In genomic region chr14:90827919-90828610, GRCh38 we compare ENCODE assay signal across 8 cellular contexts. TPM values are rescaled to one million over a fixed set of nuclear protein-coding genes. Genes with fewer than 3 reads are reported as not detected.
A peak's percentile ranks its signal among the peaks of the same experiment; 100 is the strongest.
DNase-seq lines count a peak whose midpoint lies in the region; ATAC-seq and TF ChIP-seq lines count a peak whose summit lies in the region.

No MANE protein-coding gene starts in this region.

- H3K27me3 ChIP-seq in HUES64 (ENCODE audit: insufficient read depth, low read length) = peaks cover 37% of the 10 kb centered on the region
- H3K27me3 ChIP-seq in OCI-LY3 (ENCODE audit: low read depth, low read length) = no peaks in the 10 kb centered on the region
- no peaks in the 10 kb centered on the region for H3K27me3 ChIP-seq in mucosa of stomach (ENCODE audit: control insufficient read depth, insufficient read depth, low read length)

- H3K79me2 ChIP-seq in OCI-LY3 (ENCODE audit: low read length) = no peaks in the 10 kb centered on the region

- ATAC-seq in GM21528 (IDR thresholded peaks at IDR 0.05; ENCODE audit: low FRiP score, unreplicated experiment) (peak; percentile 97), esophagus mucosa (peak; percentile 97)

- TF ChIP-seq CTCF in Calu3 (IDR thresholded peaks at IDR 0.05; ENCODE audit: unreplicated experiment) (no peak), OCI-LY3 (IDR thresholded peaks at IDR 0.05; ENCODE audit: low read depth, low read length) (no peak)

- DNase-seq in Calu3 = peak; percentile 96
- peak; percentile 92 to 95 for DNase-seq in activated T-cell treated with anti-CD3 and anti-CD28 coated beads, Interleukin-2, amount 50 U/mL, for 48 hours
- DNase-seq in stimulated activated CD8-positive, alpha-beta memory T cell treated with anti-CD3 and anti-CD28 coated beads, Interleukin-4, amount 100 ng/mL, for 4 hours (ENCODE audit: low read depth in 2 of 2, low spot score in 1 of 2) = peak; percentile 73 to 83

- H3K27ac Mint-ChIP-seq in Calu3 (ENCODE audit: unreplicated experiment) = no peak overlapping the region

- H3K4me3 ChIP-seq in HUES64 (ENCODE audit: low read length) = peak overlapping the region; percentile 42
- H3K4me3 ChIP-seq in OCI-LY3 (ENCODE audit: low read length) = peak overlapping the region; percentile 80
- no peak overlapping the region for H3K4me3 ChIP-seq in mucosa of stomach (ENCODE audit: low read length)

- WGBS in HUES64 = 6% methylated on average over 42 of the region's 42 CpGs

- peak overlapping the region; percentile 67 for H3K4me3 Mint-ChIP-seq in Calu3 (ENCODE audit: low read depth, unreplicated experiment)

- intact Hi-C loops in Calu3 (cut with micrococcal nuclease; ENCODE audit: unreplicated experiment) = no loop called here

- peak overlapping the region; percentile 96 for H2AFZ ChIP-seq in OCI-LY3 (ENCODE audit: low read depth, low read length)

- H4K20me1 ChIP-seq in OCI-LY3 (ENCODE audit: insufficient read depth, low read length) = no peaks in the 10 kb centered on the region

- no peaks in the 10 kb centered on the region for H3K4me1 ChIP-seq in HUES64 (ENCODE audit: insufficient read depth, low read length)
- H3K4me1 ChIP-seq in OCI-LY3 (ENCODE audit: low read length) = peaks cover 9% of the 10 kb centered on the region
- H3K4me1 ChIP-seq in mucosa of stomach (ENCODE audit: control insufficient read depth, insufficient read depth, low read length) = peaks cover 9% of the 10 kb centered on the region

- no TSS peak for BruUV-seq in Calu3 (replicated peaks; lab: Mats Ljungman, UMichigan)

- H3K27ac ChIP-seq in HUES64 (ENCODE audit: low read depth, low read length) (no peak overlapping the region), OCI-LY3 (ENCODE audit: low read length) (no peak overlapping the region)

- H3K4me1 Mint-ChIP-seq in Calu3 (ENCODE audit: low read depth, unreplicated experiment) = peaks cover 9% of the 10 kb centered on the region

- peaks cover 12% of the 10 kb centered on the region for H3K36me3 Mint-ChIP-seq in Calu3 (ENCODE audit: insufficient read depth, unreplicated experiment)

- H3K36me3 ChIP-seq in HUES64 (ENCODE audit: insufficient read depth, low read length) (no peaks in the 10 kb centered on the region), OCI-LY3 (replicated peaks; ENCODE audit: low read depth, low read length) (no peaks in the 10 kb centered on the region), mucosa of stomach (ENCODE audit: control insufficient read depth, insufficient read depth, low read length) (no peaks in the 10 kb centered on the region)

- peak overlapping the region; percentile 91 for H3K4me2 ChIP-seq in OCI-LY3 (ENCODE audit: low read length)

- H3K9me3 Mint-ChIP-seq in Calu3 (ENCODE audit: low read depth, unreplicated experiment) = peaks cover 6% of the 10 kb centered on the region

- H3K9me3 ChIP-seq in HUES64 (ENCODE audit: insufficient read depth, low read depth, low read length) (peaks cover 5% of the 10 kb centered on the region; the same call in 1 of the 2 replicates), OCI-LY3 (ENCODE audit: insufficient read depth, low read length) (no peaks in the 10 kb centered on the region), mucosa of stomach (ENCODE audit: control insufficient read depth, low read length) (no peaks in the 10 kb centered on the region)

- H3K27me3 Mint-ChIP-seq in Calu3 (ENCODE audit: unreplicated experiment) = peaks cover 14% of the 10 kb centered on the region

- H3K9ac ChIP-seq in HUES64 (ENCODE audit: low read depth, low read length) (no peak overlapping the region), OCI-LY3 (ENCODE audit: low read length) (peak overlapping the region; percentile 70), mucosa of stomach (ENCODE audit: low read length) (peak overlapping the region; percentile 73)

- CTCF ChIA-PET in Calu3 (lab: Charles Lee) = no interaction called here

RNA-seq across cellular contexts. Expression of gene TTC7B, which starts 11.8 kb away (rescaled TPM):
- total RNA-seq in Calu3 (2022) (9.6 and 13.2 TPM in 2 replicates), esophagus mucosa (9.9 TPM)
- polyA plus RNA-seq in HUES64 (2013, experiment 1 of 2) = 12.5 TPM
- polyA plus RNA-seq in HUES64 (2013, experiment 2 of 2) = 27.3 TPM
